Comparison of ENCODE assay signal across 11 cellular contexts in genomic region chr22:19910180-19910744, GRCh38. TPM values are rescaled to one million over a fixed set of nuclear protein-coding genes. Genes with fewer than 3 reads are reported as not detected.
A peak's percentile ranks its signal among the peaks of the same experiment; 100 is the strongest.
DNase-seq lines count a peak whose midpoint lies in the region; TF ChIP-seq lines count a peak whose summit lies in the region.
"Had no signal": no experiment of that assay in that cellular context is flagged by ENCODE, and none has a peak within 500 bp of the region (broad histone marks: within the 10 kb centered on the region; RNA-seq: fewer than 3 reads in every experiment).

No MANE protein-coding gene starts in this region.

- H3K9me3 Mint-ChIP-seq in activated T-helper 1 cell treated with anti-CD3 and anti-CD28 coated beads, Interleukin-12 subunit alpha, Interleukin-12 subunit beta, Interleukin-2, Interleukin-4 antibody, amounts not matched to agents 30 ng/mL and 10 ng/mL and 1 ng/mL, durations not matched to agents 14 hours and 24 hours and 36 hours = no peaks in the 10 kb centered on the region
- peaks cover 11% of the 10 kb centered on the region for H3K9me3 Mint-ChIP-seq in mesothelial cell of epicardium
- H3K9me3 Mint-ChIP-seq: activated CD4-positive, alpha-beta memory T cell treated with anti-CD3 and anti-CD28 coated beads, Interleukin-2, amount 10 ng/mL, durations not matched to agents 7 days and 5 days; activated naive CD4-positive, alpha-beta T cell treated with anti-CD3 and anti-CD28 coated beads for 36 hours; activated T-cell treated with anti-CD3 and anti-CD28 coated beads, Interleukin-2, amount 50 U/mL, for 4 hours; nephron had no signal

- TF ChIP-seq CTCF in DOHH2 (IDR thresholded peaks at IDR 0.05; ENCODE audit: low read depth, low read length, poor library complexity, severe bottlenecking) = peak; percentile 52
- peak; percentile 4 for TF ChIP-seq CTCF in mesothelial cell of epicardium (IDR thresholded peaks at IDR 0.05; ENCODE audit: unreplicated experiment)
- no peak for TF ChIP-seq CTCF in coronary artery (IDR thresholded peaks at IDR 0.05)

- H3K4me3 ChIP-seq in BLaER1 (no peak overlapping the region), DOHH2 (ENCODE audit: low read length) (no peak overlapping the region), coronary artery (no peak overlapping the region)

- intact Hi-C loops in activated T-helper 1 cell treated with anti-CD3 and anti-CD28 coated beads, Interleukin-12 subunit alpha, Interleukin-12 subunit beta, Interleukin-2, Interleukin-4 antibody, amounts not matched to agents 30 ng/mL and 10 ng/mL and 1 ng/mL, durations not matched to agents 14 hours and 24 hours and 36 hours (cut with micrococcal nuclease) = loop anchor here (1.0 to 2.0 kb wide), 4 partner anchors 19 to 180 kb away; partner anchors contain the start of genes GNB1L and RTL10

- H3K9me3 ChIP-seq in BLaER1 (peaks cover 11% of the 10 kb centered on the region), DOHH2 (ENCODE audit: control insufficient read depth, insufficient read depth, low read length) (no peaks in the 10 kb centered on the region)

- no peak overlapping the region for H3K9ac ChIP-seq in BLaER1

- H3K79me2 ChIP-seq in DOHH2 (ENCODE audit: control insufficient read depth, low read length) = no peaks in the 10 kb centered on the region

- H3K36me3 Mint-ChIP-seq in activated T-helper 1 cell treated with anti-CD3 and anti-CD28 coated beads, Interleukin-12 subunit alpha, Interleukin-12 subunit beta, Interleukin-2, Interleukin-4 antibody, amounts not matched to agents 30 ng/mL and 10 ng/mL and 1 ng/mL, durations not matched to agents 14 hours and 24 hours and 36 hours (ENCODE audit: low read depth) = peaks cover 18% of the 10 kb centered on the region
- H3K36me3 Mint-ChIP-seq in mesothelial cell of epicardium = peaks cover 41% of the 10 kb centered on the region

- H3K9me2 ChIP-seq in DOHH2 (replicated peaks; ENCODE audit: control insufficient read depth, low read length) = no peaks in the 10 kb centered on the region

- H4K20me1 ChIP-seq in BLaER1 (no peaks in the 10 kb centered on the region), DOHH2 (ENCODE audit: control insufficient read depth, insufficient read depth, low read depth, low read length) (no peaks in the 10 kb centered on the region)

- H3K4me2 ChIP-seq in BLaER1 (no peak overlapping the region), DOHH2 (ENCODE audit: low read length) (no peak overlapping the region)

- H3K27ac ChIP-seq in BLaER1 = peak overlapping the region; percentile 31; the same call in 1 of the 2 replicates
- H3K27ac ChIP-seq in DOHH2 (ENCODE audit: low read depth, low read length) = no peak overlapping the region
- H3K27ac ChIP-seq in coronary artery = no peak overlapping the region

- no peaks in the 10 kb centered on the region for H3K27me3 Mint-ChIP-seq in activated T-helper 1 cell treated with anti-CD3 and anti-CD28 coated beads, Interleukin-12 subunit alpha, Interleukin-12 subunit beta, Interleukin-2, Interleukin-4 antibody, amounts not matched to agents 30 ng/mL and 10 ng/mL and 1 ng/mL, durations not matched to agents 14 hours and 24 hours and 36 hours (ENCODE audit: insufficient read depth)
- H3K27me3 Mint-ChIP-seq in mesothelial cell of epicardium (ENCODE audit: low read depth) = no peaks in the 10 kb centered on the region
- H3K27me3 Mint-ChIP-seq: activated CD4-positive, alpha-beta memory T cell treated with anti-CD3 and anti-CD28 coated beads, Interleukin-2, amount 10 ng/mL, durations not matched to agents 7 days and 5 days had no signal

- H3F3A ChIP-seq in DOHH2 (ENCODE audit: control insufficient read depth, insufficient read depth) = 0 out of 2 replicates have a peak, but pooled peaks cover 5% of the 10 kb centered on the region

- peak overlapping the region; percentile 20 for H3K27ac Mint-ChIP-seq in activated T-helper 1 cell treated with anti-CD3 and anti-CD28 coated beads, Interleukin-12 subunit alpha, Interleukin-12 subunit beta, Interleukin-2, Interleukin-4 antibody, amounts not matched to agents 30 ng/mL and 10 ng/mL and 1 ng/mL, durations not matched to agents 14 hours and 24 hours and 36 hours
- no peak overlapping the region for H3K27ac Mint-ChIP-seq in mesothelial cell of epicardium

- H3K27me3 ChIP-seq in BLaER1 = no peaks in the 10 kb centered on the region
- H3K27me3 ChIP-seq in DOHH2 (ENCODE audit: control insufficient read depth, low read length) = no peaks in the 10 kb centered on the region

- H3K4me1 ChIP-seq in BLaER1 (peaks cover 24% of the 10 kb centered on the region), DOHH2 (ENCODE audit: control insufficient read depth, low read length) (peaks cover 7% of the 10 kb centered on the region)

- DNase-seq in activated T-helper 1 cell treated with anti-CD3 and anti-CD28 coated beads, Interleukin-12 subunit alpha, Interleukin-12 subunit beta, Interleukin-2, Interleukin-4 antibody, amounts not matched to agents 30 ng/mL and 10 ng/mL and 1 ng/mL, durations not matched to agents 14 hours and 24 hours and 36 hours (ENCODE audit: low spot score) = no peak
- DNase-seq in mesothelial cell of epicardium (ENCODE audit: low spot score in 2 of 2, unreplicated experiment in 2 of 2) (no peak), coronary artery (ENCODE audit: low spot score) (no peak), SW480 (ENCODE audit: low spot score) (no peak), LoVo (ENCODE audit: low spot score) (no peak)

- H3K36me3 ChIP-seq in BLaER1 (peaks cover 51% of the 10 kb centered on the region), DOHH2 (ENCODE audit: control insufficient read depth, low read length) (no peaks in the 10 kb centered on the region)

- no peak overlapping the region for H3K4me3 Mint-ChIP-seq in activated T-helper 1 cell treated with anti-CD3 and anti-CD28 coated beads, Interleukin-12 subunit alpha, Interleukin-12 subunit beta, Interleukin-2, Interleukin-4 antibody, amounts not matched to agents 30 ng/mL and 10 ng/mL and 1 ng/mL, durations not matched to agents 14 hours and 24 hours and 36 hours
- H3K4me3 Mint-ChIP-seq in mesothelial cell of epicardium = no peak overlapping the region
- H3K4me3 Mint-ChIP-seq: activated CD4-positive, alpha-beta memory T cell treated with anti-CD3 and anti-CD28 coated beads, Interleukin-2, amount 10 ng/mL, durations not matched to agents 7 days and 5 days; activated naive CD4-positive, alpha-beta T cell treated with anti-CD3 and anti-CD28 coated beads for 36 hours; activated T-cell treated with anti-CD3 and anti-CD28 coated beads, Interleukin-2, amount 50 U/mL, for 4 hours had no signal

- H3K4me1 Mint-ChIP-seq in activated T-helper 1 cell treated with anti-CD3 and anti-CD28 coated beads, Interleukin-12 subunit alpha, Interleukin-12 subunit beta, Interleukin-2, Interleukin-4 antibody, amounts not matched to agents 30 ng/mL and 10 ng/mL and 1 ng/mL, durations not matched to agents 14 hours and 24 hours and 36 hours (ENCODE audit: low read depth) = peaks cover 6% of the 10 kb centered on the region
- peaks cover 4% of the 10 kb centered on the region for H3K4me1 Mint-ChIP-seq in mesothelial cell of epicardium

RNA-seq across cellular contexts. Expression of gene COMT, which starts 31.3 kb away (rescaled TPM):
- 99.4 and 112 TPM in 2 replicates for total RNA-seq in activated T-helper 1 cell treated with anti-CD3 and anti-CD28 coated beads, Interleukin-12 subunit alpha, Interleukin-12 subunit beta, Interleukin-2, Interleukin-4 antibody, amounts not matched to agents 30 ng/mL and 10 ng/mL and 1 ng/mL, durations not matched to agents 14 hours and 24 hours and 36 hours
- 87.8 to 93.5 TPM (median 93.5 TPM) in 3 replicates for total RNA-seq in mesothelial cell of epicardium

RNA-seq across cellular contexts. Expression of gene TXNRD2, which starts 31.4 kb away (rescaled TPM):
- total RNA-seq in activated T-helper 1 cell treated with anti-CD3 and anti-CD28 coated beads, Interleukin-12 subunit alpha, Interleukin-12 subunit beta, Interleukin-2, Interleukin-4 antibody, amounts not matched to agents 30 ng/mL and 10 ng/mL and 1 ng/mL, durations not matched to agents 14 hours and 24 hours and 36 hours = 19.0 and 20.0 TPM in 2 replicates
- 21.0 to 23.2 TPM (median 22.9 TPM) in 3 replicates for total RNA-seq in mesothelial cell of epicardium

RNA-seq across cellular contexts. Expression of gene GNB1L, which starts 55.6 kb away (rescaled TPM):
- 20.6 and 21.5 TPM in 2 replicates for total RNA-seq in activated T-helper 1 cell treated with anti-CD3 and anti-CD28 coated beads, Interleukin-12 subunit alpha, Interleukin-12 subunit beta, Interleukin-2, Interleukin-4 antibody, amounts not matched to agents 30 ng/mL and 10 ng/mL and 1 ng/mL, durations not matched to agents 14 hours and 24 hours and 36 hours
- 9.0 to 9.9 TPM (median 9.8 TPM) in 3 replicates for total RNA-seq in mesothelial cell of epicardium

RNA-seq across cellular contexts. Expression of gene RTL10, which starts 55.6 kb away (rescaled TPM):
- 22.2 and 24.1 TPM in 2 replicates for total RNA-seq in activated T-helper 1 cell treated with anti-CD3 and anti-CD28 coated beads, Interleukin-12 subunit alpha, Interleukin-12 subunit beta, Interleukin-2, Interleukin-4 antibody, amounts not matched to agents 30 ng/mL and 10 ng/mL and 1 ng/mL, durations not matched to agents 14 hours and 24 hours and 36 hours
- 32.2 to 35.1 TPM (median 34.3 TPM) in 3 replicates for total RNA-seq in mesothelial cell of epicardium
